Comparison of ENCODE assay signal across 21 cellular contexts in genomic region chr17:21223086-21223485, GRCh38. TPM values are rescaled to one million over a fixed set of nuclear protein-coding genes. Genes with fewer than 3 reads are reported as not detected.
DNase-seq lines count a peak whose midpoint lies in the region; ATAC-seq, FAIRE-seq and TF ChIP-seq lines count a peak whose summit lies in the region.
"Had no signal": no experiment of that assay in that cellular context is flagged by ENCODE, and none has a peak within 500 bp of the region (broad histone marks: within the 10 kb centered on the region; RNA-seq: fewer than 3 reads in every experiment).

No MANE protein-coding gene starts in this region.

- H3K27me3 ChIP-seq in RWPE2 (ENCODE audit: insufficient read depth, poor library complexity, severe bottlenecking) (no peaks in the 10 kb centered on the region), H1 (replicated peaks in 1 of 4; ENCODE audit: control insufficient read depth in 3 of 4, extremely low read depth in 1 of 4, insufficient read depth in 3 of 4, low read length in 3 of 4) (no peaks in the 10 kb centered on the region), psoas muscle (ENCODE audit: insufficient read depth in 3 of 3, low read length in 2 of 3) (no peaks in the 10 kb centered on the region), HepG2 (ENCODE audit: control insufficient read depth in 1 of 2, insufficient read depth in 2 of 2, low read length in 2 of 2) (no peaks in the 10 kb centered on the region)
- H3K27me3 ChIP-seq: BE2C, BLaER1 had no signal

- no peak overlapping the region for H2BK20ac ChIP-seq in H1 (ENCODE audit: low read length)

- H3K36me3 ChIP-seq in RWPE2 (ENCODE audit: low read depth), result peaks cover 9% of the 10 kb centered on the region; the same call in 1 of the 2 replicates
- H3K36me3 ChIP-seq in H1 (ENCODE audit: control insufficient read depth in 2 of 4, insufficient read depth in 4 of 4, low read length in 3 of 4), result no peaks in the 10 kb centered on the region
- H3K36me3 ChIP-seq in psoas muscle (ENCODE audit: insufficient read depth in 1 of 2, low read depth in 1 of 2), result peaks cover 0 to 17% of the 10 kb centered on the region in 2 donors
- peaks cover 2 to 15% of the 10 kb centered on the region in 2 experiments; a peak in 4 of 5 replicates for H3K36me3 ChIP-seq in HepG2 (replicated peaks in 1 of 2; ENCODE audit: control insufficient read depth in 1 of 2, insufficient read depth in 2 of 2, low read length in 2 of 2)
- H3K36me3 ChIP-seq: BE2C had no signal

- H3K9me3 ChIP-seq in RWPE2 (ENCODE audit: severe bottlenecking), result no peaks in the 10 kb centered on the region
- H3K9me3 ChIP-seq in H1 (ENCODE audit: insufficient read depth in 2 of 2, low read depth in 1 of 2, low read length in 1 of 2), result no peaks in the 10 kb centered on the region; a peak in 1 of 4 replicates
- H3K9me3 ChIP-seq in psoas muscle, result no peaks in the 10 kb centered on the region
- H3K9me3 ChIP-seq in HepG2 (ENCODE audit: low read length), result no peaks in the 10 kb centered on the region
- H3K9me3 ChIP-seq: BE2C, BLaER1 had no signal

- H3K79me2 ChIP-seq in H1 (ENCODE audit: control insufficient read depth in 1 of 2, insufficient read depth in 2 of 2, low read length in 2 of 2) (no peaks in the 10 kb centered on the region), HepG2 (ENCODE audit: insufficient read depth, low read length) (peaks cover 2% of the 10 kb centered on the region)

- no peak for TF ChIP-seq RAD21 in H1 (IDR thresholded peaks at IDR 0.05 in 1 of 2, conservative IDR thresholded peaks at IDR 0.05 in 1 of 2; ENCODE audit: low read depth in 2 of 2, low read length in 2 of 2)
- no peak for TF ChIP-seq RAD21 in HepG2 (CRISPR knock-in tag; IDR thresholded peaks at IDR 0.05)

- no peak overlapping the region for H4K5ac ChIP-seq in H1 (ENCODE audit: insufficient read length, low read depth, low read length)

- H4K20me1 ChIP-seq in H1 (replicated peaks in 1 of 2; ENCODE audit: control insufficient read depth in 1 of 2, insufficient read depth in 2 of 2, low read length in 2 of 2) (peaks cover 0 to 2% of the 10 kb centered on the region in 2 experiments), HepG2 (ENCODE audit: insufficient read depth, low read length) (no peaks in the 10 kb centered on the region)
- H4K20me1 ChIP-seq: BLaER1 had no signal

- TF ChIP-seq EP300 in H1 (IDR thresholded peaks at IDR 0.05; ENCODE audit: borderline replicate concordance in 1 of 2, low read depth in 2 of 2, low read length in 2 of 2) (no peak), HepG2 (IDR thresholded peaks at IDR 0.05; ENCODE audit: low read depth in 2 of 2, low read length in 2 of 2) (no peak), HepG2 (CRISPR knock-in tag; IDR thresholded peaks at IDR 0.05; ENCODE audit: borderline replicate concordance) (no peak)

- H3K4me3 ChIP-seq in RWPE2 (ENCODE audit: severe bottlenecking) (no peak overlapping the region), H1 (ENCODE audit: extremely low read depth in 1 of 4, insufficient read depth in 2 of 4, low read depth in 3 of 4, low read length in 4 of 4) (no peak overlapping the region), psoas muscle (no peak overlapping the region), HepG2 (replicated peaks in 1 of 3; ENCODE audit: insufficient read depth in 1 of 3, low read depth in 2 of 3, low read length in 3 of 3) (no peak overlapping the region)
- H3K4me3 ChIP-seq: BLaER1 had no signal

- no peak overlapping the region for H2BK15ac ChIP-seq in H1 (ENCODE audit: low read length)

- H3K79me1 ChIP-seq in H1 (ENCODE audit: low read depth, low read length), result no peaks in the 10 kb centered on the region

- intact Hi-C loops in psoas muscle (cut with DNase I) (no loop called here), HepG2 (cut with micrococcal nuclease; ENCODE audit: unreplicated experiment) (no loop called here)

- in situ Hi-C loops in HepG2 (cut with HindIII; ENCODE audit: extremely low pct_ligation_motif_present, low pct_unique_long_range_greater_than_20kb), result no loop called here

- no peak overlapping the region for H2BK120ac ChIP-seq in H1 (replicated peaks; ENCODE audit: low read depth, low read length)

- H3K23me2 ChIP-seq in H1 (ENCODE audit: low read depth, low read length), result no peaks in the 10 kb centered on the region

- FAIRE-seq in H1 (lab: Jason Lieb, UNC) (no peak), HepG2 (lab: Jason Lieb, UNC) (no peak)
- FAIRE-seq: A204.1, G401.6, GM12891, GM19239 had no signal

- DNase-seq in RWPE2 (ENCODE audit: low spot score), result no peak
- no peak for DNase-seq in H1 (ENCODE audit: low read depth in 1 of 2, low spot score in 2 of 2)
- DNase-seq in psoas muscle, result no peak
- DNase-seq in HepG2 (ENCODE audit: low spot score), result no peak
- no peak for DNase-seq in activated CD4-positive, alpha-beta T cell treated with anti-CD3 and anti-CD28 coated beads, Interleukin-2, amount 50 U/mL, for 4 hours
- DNase-seq in NCI-H446 treated with DMSO at 0.1 percent for 48 hours (lab: John Stamatoyannopoulos, UW), result no peak
- DNase-seq in DMS 273 treated with DMSO at 0.1 percent for 48 hours (lab: John Stamatoyannopoulos, UW), result no peak
- DNase-seq: 8988T; ACHN; BE2C; C1 segment of cervical spinal cord; CD4-positive, alpha-beta memory T cell; CD4-positive, CD25-positive, alpha-beta regulatory T cell; COR-L47; DMS79 treated with DMSO at 0.1 percent for 48 hours; GF-D8 had no signal

- CTCF ChIA-PET in H1 (lab: Charles Lee; ENCODE audit: partially characterized antibody) (interaction anchor here (1.0 kb wide), 1 partner anchor 18 kb away, joined by 4 read pairs; no protein-coding TSS in a partner anchor), HepG2 (lab: Yijun Ruan, JAX; ENCODE audit: low intra/inter-chr PET ratio, low total read pairs) (no interaction called here)

- H4K8ac ChIP-seq in H1 (ENCODE audit: extremely low read depth, insufficient read depth, low read length), result no peak overlapping the region

- H2AK5ac ChIP-seq in H1 (ENCODE audit: low read depth, low read length), result no peak overlapping the region

- no peak overlapping the region for H3K18ac ChIP-seq in H1 (ENCODE audit: extremely low read depth, low read length)

- no peak for TF ChIP-seq CTCF in RWPE2 (IDR thresholded peaks at IDR 0.05; ENCODE audit: poor library complexity, severe bottlenecking)
- no peak for TF ChIP-seq CTCF in H1 (IDR thresholded peaks at IDR 0.05; ENCODE audit: control extremely low read depth in 1 of 3, insufficient read depth in 1 of 3, low read depth in 1 of 3, low read length in 3 of 3)
- no peak for TF ChIP-seq CTCF in psoas muscle (IDR thresholded peaks at IDR 0.05)
- TF ChIP-seq CTCF in HepG2 (CRISPR knock-in tag; IDR thresholded peaks at IDR 0.05), result no peak

- H4K91ac ChIP-seq in H1 (replicated peaks; ENCODE audit: insufficient read length, low read length), result no peak overlapping the region

- 0 out of 3 replicates have a peak, but pooled peaks have one; percentile 19 for ATAC-seq in RWPE2 (ENCODE audit: low read depth)
- peak in 3 of 4 donors; percentile 33 to 72 (median 53) for ATAC-seq in psoas muscle
- ATAC-seq in HepG2, result no peak

- H3K56ac ChIP-seq in H1 (replicated peaks; ENCODE audit: insufficient read length, low read depth, low read length), result no peak overlapping the region

- TF ChIP-seq POLR2A in H1 (IDR thresholded peaks at IDR 0.05; ENCODE audit: control extremely low read depth in 1 of 2, low read depth in 2 of 2, low read length in 2 of 2) (no peak), HepG2 (IDR thresholded peaks at IDR 0.05; ENCODE audit: insufficient read depth in 1 of 2, low read depth in 2 of 2, low read length in 2 of 2) (no peak)

- no peak overlapping the region for H3K23ac ChIP-seq in H1 (ENCODE audit: insufficient read length)

- peak overlapping the region; percentile 60; the same call in 1 of the 2 replicates for H2BK12ac ChIP-seq in H1 (ENCODE audit: low read depth, low read length)

- H3K4ac ChIP-seq in H1 (replicated peaks; ENCODE audit: insufficient read length, low read depth, low read length), result no peak overlapping the region

- H3K9ac ChIP-seq in H1 (replicated peaks in 1 of 4; ENCODE audit: extremely low read depth in 1 of 4, low read depth in 3 of 4, low read length in 3 of 4) (no peak overlapping the region), HepG2 (ENCODE audit: insufficient read depth, low read depth, low read length) (no peak overlapping the region)
- H3K9ac ChIP-seq: BLaER1 had no signal

- H3K4me2 ChIP-seq in H1 (ENCODE audit: insufficient read depth in 1 of 2, low read depth in 2 of 2, low read length in 2 of 2) (no peak overlapping the region), HepG2 (ENCODE audit: low read depth, low read length) (no peak overlapping the region)
- H3K4me2 ChIP-seq: BLaER1 had no signal

- no TSS peak for BruUV-seq in HepG2 (replicated peaks; lab: Mats Ljungman, UMichigan)

- H2AFZ ChIP-seq in H1 (ENCODE audit: low read length) (no peak overlapping the region), HepG2 (ENCODE audit: low read length) (no peak overlapping the region)

- no peaks in the 10 kb centered on the region for H3K4me1 ChIP-seq in RWPE2 (ENCODE audit: insufficient read depth, poor library complexity, severe bottlenecking)
- H3K4me1 ChIP-seq in H1 (replicated peaks in 1 of 4; ENCODE audit: control insufficient read depth in 3 of 4, insufficient read depth in 4 of 4, low read length in 3 of 4), result no peaks in the 10 kb centered on the region
- H3K4me1 ChIP-seq in psoas muscle, result peaks cover 9% of the 10 kb centered on the region
- peaks cover 15% of the 10 kb centered on the region for H3K4me1 ChIP-seq in HepG2 (ENCODE audit: insufficient read depth, low read length)
- H3K4me1 ChIP-seq: BE2C had no signal

- H2BK5ac ChIP-seq in H1 (ENCODE audit: low read depth, low read length), result no peak overlapping the region

- no peak overlapping the region for H3K14ac ChIP-seq in H1 (ENCODE audit: insufficient read length)

- H3K27ac ChIP-seq in RWPE2 (ENCODE audit: poor library complexity, severe bottlenecking) (no peak overlapping the region), H1 (ENCODE audit: low read depth, low read length) (no peak overlapping the region), psoas muscle (no peak overlapping the region), HepG2 (ENCODE audit: extremely low read length, insufficient read depth, low read length) (no peak overlapping the region)
- H3K27ac ChIP-seq: BLaER1 had no signal

- WGBS in H1 (ENCODE audit: extremely low coverage in 1 of 2, insufficient coverage in 1 of 2, insufficient read length in 1 of 2, insufficient replicate concordance in 2 of 2, low coverage in 1 of 2, low lambda C conversion rate in 2 of 2, missing lambda C conversion rate in 1 of 2), 2 experiments, result 85% methylated on average over 6 of the region's 6 CpGs; no CpG with 5 or more reads in 1 of the 2 experiments
- 63 to 89% (median 70%) methylated on average over 6 of the region's 6 CpGs for WGBS in psoas muscle, 3 donors
- WGBS in HepG2 (ENCODE audit: low lambda C conversion rate), result 95% methylated on average over 6 of the region's 6 CpGs

- POLR2A ChIA-PET in H1 (lab: Charles Lee; ENCODE audit: partially characterized antibody), result interaction anchor here (1.2 kb wide), 1 partner anchor 17 kb away, joined by 3 read pairs; no protein-coding TSS in a partner anchor
- POLR2A ChIA-PET in HepG2 (lab: Yijun Ruan, JAX), result no interaction called here

RNA-seq across cellular contexts. Expression of gene TMEM11, which starts 9.1 kb away (rescaled TPM):
- total RNA-seq in H1 (2021; fragmentation: NEBNext Ultra II Directional; extraction: Animal tissue kit (Norgen Biotek cat#: 25700)), result 33.3 and 34.2 TPM in 2 replicates
- polyA plus RNA-seq in H1 (2011; rRNA removed), result 90.4 and 133 TPM in 2 replicates
- 66.8 TPM for polyA plus RNA-seq in H1 (2011; cell fraction: cytosol; rRNA removed)
- 70.3 TPM for polyA plus RNA-seq in H1 (2011; cell fraction: nucleus; rRNA removed)
- polyA plus RNA-seq in H1 (2012, experiment 1 of 2), result 23.0 to 40.0 TPM (median 34.0 TPM) in 4 replicates
- polyA plus RNA-seq in H1 (2012, experiment 2 of 2), result 35.1 TPM
- 29.5 TPM for polyA plus RNA-seq in H1 (2013, experiment 1 of 2)
- 29.8 TPM for polyA plus RNA-seq in H1 (2013, experiment 2 of 2)
- 35.5 and 44.9 TPM in 2 replicates for polyA minus RNA-seq in H1 (2011; rRNA and poly(A)+ RNA removed)
- polyA minus RNA-seq in H1 (2011; cell fraction: cytosol; rRNA and poly(A)+ RNA removed), result 27.9 TPM
- polyA minus RNA-seq in H1 (2011; cell fraction: nucleus; rRNA and poly(A)+ RNA removed), result 38.5 TPM
- 10 to 100 TPM; 52.9 to 78.4 (median 58.6) TPM for total RNA-seq in psoas muscle
- polyA plus RNA-seq in psoas muscle, result 100 to 1,000 TPM in 2 of 3 donors, 10 to 100 TPM in 1; 89.6 to 159 (median 109) TPM
- 18.7 and 21.3 TPM in 2 replicates for total RNA-seq in HepG2 (2016; rRNA removed; fragmentation: Illumina TruSeq; extraction: Trizol)
- total RNA-seq in HepG2 (2016; cell fraction: cytosol; rRNA removed; fragmentation: Illumina TruSeq; extraction: Trizol; ENCODE audit: low read depth), result 9.9 and 11.5 TPM in 2 replicates
- total RNA-seq in HepG2 (2016; cell fraction: insoluble cytoplasmic fraction; rRNA removed; fragmentation: Illumina TruSeq; extraction: Trizol), result 20.7 and 24.9 TPM in 2 replicates
- total RNA-seq in HepG2 (2016; cell fraction: membrane; rRNA removed; fragmentation: Illumina TruSeq; extraction: Trizol), result 17.5 and 20.5 TPM in 2 replicates
- 9.0 and 12.7 TPM in 2 replicates for total RNA-seq in HepG2 (2016; cell fraction: nucleus; rRNA removed; fragmentation: Illumina TruSeq; extraction: Trizol)
- 32.0 and 35.0 TPM in 2 replicates for polyA plus RNA-seq in HepG2 (2011; rRNA removed)
- 31.7 and 43.1 TPM in 2 replicates for polyA plus RNA-seq in HepG2 (2011; cell fraction: cytosol; rRNA removed)
- 16.5 and 21.3 TPM in 2 replicates for polyA plus RNA-seq in HepG2 (2011; cell fraction: nucleus; rRNA removed)
- 13.9 and 16.5 TPM in 2 replicates for polyA plus RNA-seq in HepG2 (2012)
- 13.0 and 15.6 TPM in 2 replicates for polyA plus RNA-seq in HepG2 (2016; cell fraction: cytosol; fragmentation: Illumina TruSeq; extraction: Trizol; ENCODE audit: low read depth)
- 37.7 and 39.9 TPM in 2 replicates for polyA plus RNA-seq in HepG2 (2016; cell fraction: insoluble cytoplasmic fraction; fragmentation: Illumina TruSeq; extraction: Trizol; ENCODE audit: low read depth)
- polyA plus RNA-seq in HepG2 (2016; cell fraction: membrane; fragmentation: Illumina TruSeq; extraction: Trizol; ENCODE audit: low read depth), result 19.7 and 22.0 TPM in 2 replicates
- 23.0 and 24.2 TPM in 2 replicates for polyA plus RNA-seq in HepG2 (2016; cell fraction: nucleus; fragmentation: Illumina TruSeq; extraction: Trizol; ENCODE audit: insufficient read depth, low read depth)
- 49.2 and 83.5 TPM in 2 replicates for polyA minus RNA-seq in HepG2 (2011; rRNA and poly(A)+ RNA removed; ENCODE audit: low replicate concordance)
- 17.7 and 20.0 TPM in 2 replicates for polyA minus RNA-seq in HepG2 (2011; cell fraction: cytosol; rRNA and poly(A)+ RNA removed)
- 18.2 and 22.5 TPM in 2 replicates for polyA minus RNA-seq in HepG2 (2011; cell fraction: nucleus; rRNA and poly(A)+ RNA removed)

RNA-seq across cellular contexts. Expression of gene NATD1, which starts 30.1 kb away (rescaled TPM):
- total RNA-seq in H1 (2021; fragmentation: NEBNext Ultra II Directional; extraction: Animal tissue kit (Norgen Biotek cat#: 25700)), result 7.5 and 8.4 TPM in 2 replicates
- polyA plus RNA-seq in H1 (2011; rRNA removed) (5.4 and 8.8 TPM in 2 replicates), psoas muscle (10 to 100 TPM in 2 of 3 donors, 1 to 10 TPM in 1; 4.7 to 15.1 (median 10.5) TPM), HepG2 (2011; rRNA removed) (2.3 and 2.9 TPM in 2 replicates)
- 6.3 TPM for polyA plus RNA-seq in H1 (2011; cell fraction: cytosol; rRNA removed)
- polyA plus RNA-seq in H1 (2011; cell fraction: nucleus; rRNA removed), result 7.7 TPM
- polyA plus RNA-seq in H1 (2012, experiment 1 of 2), result 5.8 to 7.2 TPM (median 5.9 TPM) in 4 replicates
- 5.1 TPM for polyA plus RNA-seq in H1 (2012, experiment 2 of 2)
- 4.8 TPM for polyA plus RNA-seq in H1 (2013, experiment 1 of 2)
- 4.8 TPM for polyA plus RNA-seq in H1 (2013, experiment 2 of 2)
- 4.7 and 6.3 TPM in 2 replicates for polyA minus RNA-seq in H1 (2011; rRNA and poly(A)+ RNA removed)
- polyA minus RNA-seq in H1 (2011; cell fraction: cytosol; rRNA and poly(A)+ RNA removed), result 5.9 TPM
- 5.7 TPM for polyA minus RNA-seq in H1 (2011; cell fraction: nucleus; rRNA and poly(A)+ RNA removed)
- total RNA-seq in psoas muscle (10 to 100 TPM; 21.6 to 48.0 (median 24.5) TPM), HepG2 (2016; rRNA removed; fragmentation: Illumina TruSeq; extraction: Trizol) (0.31 and 0.45 TPM in 2 replicates)
- total RNA-seq in HepG2 (2016; cell fraction: cytosol; rRNA removed; fragmentation: Illumina TruSeq; extraction: Trizol; ENCODE audit: low read depth), result 0.18 and 0.30 TPM in 2 replicates
- total RNA-seq in HepG2 (2016; cell fraction: insoluble cytoplasmic fraction; rRNA removed; fragmentation: Illumina TruSeq; extraction: Trizol), result 0.28 and 0.43 TPM in 2 replicates
- total RNA-seq in HepG2 (2016; cell fraction: membrane; rRNA removed; fragmentation: Illumina TruSeq; extraction: Trizol), result 0.38 and 0.43 TPM in 2 replicates
- 0.34 and 0.44 TPM in 2 replicates for total RNA-seq in HepG2 (2016; cell fraction: nucleus; rRNA removed; fragmentation: Illumina TruSeq; extraction: Trizol)
- 2.2 and 2.3 TPM in 2 replicates for polyA plus RNA-seq in HepG2 (2011; cell fraction: cytosol; rRNA removed)
- 2.5 and 3.4 TPM in 2 replicates for polyA plus RNA-seq in HepG2 (2011; cell fraction: nucleus; rRNA removed)
- polyA plus RNA-seq in HepG2 (2012), result 2.2 and 3.4 TPM in 2 replicates
- polyA plus RNA-seq in HepG2 (2016; cell fraction: cytosol; fragmentation: Illumina TruSeq; extraction: Trizol; ENCODE audit: low read depth), result 0.19 and 0.27 TPM in 2 replicates
- 0.74 and 0.80 TPM in 2 replicates for polyA plus RNA-seq in HepG2 (2016; cell fraction: insoluble cytoplasmic fraction; fragmentation: Illumina TruSeq; extraction: Trizol; ENCODE audit: low read depth)
- 0.39 and 0.44 TPM in 2 replicates for polyA plus RNA-seq in HepG2 (2016; cell fraction: membrane; fragmentation: Illumina TruSeq; extraction: Trizol; ENCODE audit: low read depth)
- 1.1 TPM in 2 replicates for polyA plus RNA-seq in HepG2 (2016; cell fraction: nucleus; fragmentation: Illumina TruSeq; extraction: Trizol; ENCODE audit: insufficient read depth, low read depth)
- 2.3 and 4.5 TPM in 2 replicates for polyA minus RNA-seq in HepG2 (2011; rRNA and poly(A)+ RNA removed; ENCODE audit: low replicate concordance)
- 1.8 and 2.8 TPM in 2 replicates for polyA minus RNA-seq in HepG2 (2011; cell fraction: cytosol; rRNA and poly(A)+ RNA removed)
- polyA minus RNA-seq in HepG2 (2011; cell fraction: nucleus; rRNA and poly(A)+ RNA removed), result 1.5 and 2.9 TPM in 2 replicates
